ENCODE assay signal across 12 cellular contexts in the genomic region with DNA sequence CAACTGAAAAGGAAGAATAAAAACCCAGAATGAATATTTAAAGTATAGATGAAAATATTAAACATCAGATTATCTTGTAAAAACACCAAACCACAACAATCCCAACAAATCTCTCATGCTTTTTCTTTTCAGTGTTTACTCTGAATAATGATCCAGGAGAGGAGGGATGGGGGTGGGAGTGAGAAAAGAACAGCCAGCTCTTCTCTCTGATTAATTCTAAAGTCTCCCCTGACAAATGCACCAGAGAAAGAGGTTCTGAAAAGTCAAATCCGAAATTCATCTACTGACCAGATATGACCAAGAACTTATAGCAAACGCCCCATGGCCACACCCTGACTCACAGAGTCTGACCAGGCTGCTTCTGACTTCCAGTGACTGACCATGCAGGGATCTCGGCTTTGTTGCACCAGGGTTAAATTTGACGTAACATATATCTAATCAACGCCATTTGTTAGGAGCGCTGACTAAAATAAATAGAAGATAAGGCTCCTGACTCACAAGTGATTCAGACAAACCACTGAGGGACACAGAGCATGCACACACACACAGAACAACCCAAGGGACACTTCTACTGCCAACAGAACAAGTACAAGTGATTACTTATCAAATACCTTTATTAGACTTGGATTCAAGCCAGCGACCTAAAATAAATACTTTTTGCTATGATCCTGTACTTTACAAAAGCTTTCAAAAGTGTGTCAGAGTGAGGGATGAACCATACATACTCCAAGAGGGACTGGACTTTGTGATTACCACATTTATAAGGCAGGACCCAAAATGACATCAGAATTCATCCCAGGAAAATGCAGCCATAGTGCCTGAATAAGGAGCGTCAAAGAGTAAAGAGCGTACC. TPM values are rescaled to one million over a fixed set of nuclear protein-coding genes. Genes with fewer than 3 reads are reported as not detected.
A peak's percentile ranks its signal among the peaks of the same experiment; 100 is the strongest.
DNase-seq lines count a peak whose midpoint lies in the region; FAIRE-seq and TF ChIP-seq lines count a peak whose summit lies in the region.
"Had no signal": no experiment of that assay in that cellular context is flagged by ENCODE, and none has a peak within 500 bp of the region (broad histone marks: within the 10 kb centered on the region; RNA-seq: fewer than 3 reads in every experiment).

No MANE protein-coding gene starts in this region.

- H3K9me3 Mint-ChIP-seq in endodermal cell, result no peaks in the 10 kb centered on the region
- H3K9me3 Mint-ChIP-seq: memory B cell had no signal

- H3K4me3 Mint-ChIP-seq in endodermal cell, result no peak overlapping the region
- H3K4me3 Mint-ChIP-seq: activated naive CD8-positive, alpha-beta T cell; memory B cell had no signal

- H3K36me3 Mint-ChIP-seq in endodermal cell (ENCODE audit: low read depth), result peaks cover 33% of the 10 kb centered on the region

- no peaks in the 10 kb centered on the region for H3K4me1 ChIP-seq in endodermal cell (ENCODE audit: control insufficient read depth, insufficient read depth, low read length)

- H3K27ac ChIP-seq in endodermal cell (ENCODE audit: low read depth, low read length), result no peak overlapping the region

- DNase-seq in DMS79 treated with DMSO at 0.1 percent for 48 hours (lab: John Stamatoyannopoulos, UW) (peak; percentile 1), DMS79 (lab: John Stamatoyannopoulos, UW) (no peak), RCC 7860 (ENCODE audit: low spot score) (peak; percentile 98), fibroblast of pulmonary artery (ENCODE audit: low read depth) (peak; percentile 96), skeletal muscle cell (ENCODE audit: low read depth) (peak; percentile 92), endodermal cell (no peak), NCI-H82 (lab: John Stamatoyannopoulos, UW) (no peak), NCI-H2029 (lab: John Stamatoyannopoulos, UW) (no peak)
- DNase-seq: 8988T, SIG-M5 had no signal

- no peaks in the 10 kb centered on the region for H3K27me3 Mint-ChIP-seq in endodermal cell (ENCODE audit: insufficient read depth)
- H3K27me3 Mint-ChIP-seq: activated naive CD8-positive, alpha-beta T cell; memory B cell had no signal

- no peaks in the 10 kb centered on the region for H3K27me3 ChIP-seq in endodermal cell (ENCODE audit: control insufficient read depth, insufficient read depth, low read length, poor library complexity, severe bottlenecking)

- no peak overlapping the region for H3K27ac Mint-ChIP-seq in endodermal cell
- H3K27ac Mint-ChIP-seq: memory B cell had no signal

- peaks cover 32% of the 10 kb centered on the region for H3K36me3 ChIP-seq in endodermal cell (ENCODE audit: control insufficient read depth, insufficient read depth, low read length)

- peaks cover 7% of the 10 kb centered on the region for H3K4me1 Mint-ChIP-seq in endodermal cell
- H3K4me1 Mint-ChIP-seq: memory B cell had no signal

- WGBS in endodermal cell (ENCODE audit: insufficient coverage in 1 of 2, insufficient read length in 1 of 2), 2 experiments, result 87 to 99% methylated on average over 5 to 9 of the region's 9 CpGs

- FAIRE-seq in RCC 7860 (lab: Jason Lieb, UNC), result peak; percentile 91

- H3K9ac ChIP-seq in endodermal cell (ENCODE audit: extremely low read depth, low read length, poor library complexity, severe bottlenecking), result no peak overlapping the region

- H3K4me3 ChIP-seq in fibroblast of pulmonary artery (replicated peaks; ENCODE audit: low read depth, low read length), result no peak overlapping the region
- no peak overlapping the region for H3K4me3 ChIP-seq in skeletal muscle cell (ENCODE audit: low read depth, low read length)
- no peak overlapping the region for H3K4me3 ChIP-seq in endodermal cell (ENCODE audit: low read length)

- no peaks in the 10 kb centered on the region for H3K9me3 ChIP-seq in endodermal cell (ENCODE audit: control insufficient read depth, low read length)

- TF ChIP-seq CTCF in fibroblast of pulmonary artery (IDR thresholded peaks at IDR 0.05; ENCODE audit: low read length, missing control alignments) (no peak), endodermal cell (conservative IDR thresholded peaks at IDR 0.05) (no peak)

RNA-seq across cellular contexts. Expression of a gene that starts 9.3 kb away (rescaled TPM):
- 1 to 10 TPM; 1.6 to 3.7 TPM for total RNA-seq in endodermal cell
- polyA plus RNA-seq in endodermal cell (2013, experiment 1 of 2), result 2.2 TPM
- polyA plus RNA-seq in endodermal cell (2013, experiment 2 of 2), result 3.2 TPM

Comparison
In these comparisons a context has a peak if more than half of its experiments do, and no peak if none do; other contexts are left out.
1. DNase-seq: peak in DMS79 treated with DMSO at 0.1 percent for 48 hours (single experiment), RCC 7860 (single experiment), fibroblast of pulmonary artery (single experiment) and skeletal muscle cell (single experiment); none in DMS79 (single experiment), endodermal cell (single experiment), NCI-H82 (single experiment) and NCI-H2029 (single experiment).